Comparison of ENCODE assay signal across 1 cellular context in the genomic region with DNA sequence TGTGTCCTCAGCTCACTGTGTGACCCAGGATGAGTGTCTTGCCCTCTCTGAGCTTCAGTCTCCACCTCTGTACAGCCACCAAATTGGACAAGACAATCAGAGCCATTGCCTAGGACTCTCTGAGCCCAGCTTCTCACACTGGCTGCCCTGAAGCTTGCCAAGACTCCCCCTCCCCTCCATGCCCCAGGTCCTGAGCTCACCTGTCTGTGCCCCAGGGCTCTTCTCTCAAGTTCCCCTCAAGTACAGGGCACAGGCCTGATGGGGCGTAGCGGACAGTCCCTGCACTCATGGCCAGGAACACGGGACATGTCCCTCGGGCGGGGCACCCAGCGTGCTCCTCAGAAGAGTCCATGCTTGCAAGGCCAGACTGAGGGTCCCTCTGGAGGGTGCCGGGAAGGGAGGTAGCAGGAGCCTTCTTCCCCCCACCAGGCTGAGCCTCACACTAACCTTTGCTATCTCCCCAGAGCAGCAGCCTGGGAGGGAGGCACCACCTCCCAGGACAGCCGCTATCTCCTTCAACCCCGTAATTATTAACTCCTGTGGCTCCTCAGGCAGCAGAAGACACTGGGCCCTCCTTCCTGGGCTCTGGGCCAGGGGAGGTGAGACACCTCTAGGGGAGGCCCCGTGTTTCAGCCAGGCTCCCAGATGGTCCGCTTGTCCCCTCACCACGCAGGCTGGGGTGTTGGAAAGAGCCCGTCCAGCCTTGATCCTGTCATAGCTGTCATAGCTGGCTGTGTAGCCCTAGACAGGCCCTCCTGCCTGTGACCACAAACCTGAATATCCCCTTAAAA.
A peak's percentile ranks its signal among the peaks of the same experiment; 100 is the strongest.
TF ChIP-seq lines count a peak whose summit lies in the region.

No MANE protein-coding gene starts in this region.

TF ChIP-seq in K562, 482 proteins besides CTCF, POLR2A, EP300 and RAD21 (continued from another document and continues in another):
- TF ChIP-seq, protein P1, sequence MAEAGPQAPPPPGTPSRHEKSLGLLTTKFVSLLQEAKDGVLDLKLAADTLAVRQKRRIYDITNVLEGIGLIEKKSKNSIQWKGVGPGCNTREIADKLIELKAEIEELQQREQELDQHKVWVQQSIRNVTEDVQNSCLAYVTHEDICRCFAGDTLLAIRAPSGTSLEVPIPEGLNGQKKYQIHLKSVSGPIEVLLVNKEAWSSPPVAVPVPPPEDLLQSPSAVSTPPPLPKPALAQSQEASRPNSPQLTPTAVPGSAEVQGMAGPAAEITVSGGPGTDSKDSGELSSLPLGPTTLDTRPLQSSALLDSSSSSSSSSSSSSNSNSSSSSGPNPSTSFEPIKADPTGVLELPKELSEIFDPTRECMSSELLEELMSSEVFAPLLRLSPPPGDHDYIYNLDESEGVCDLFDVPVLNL (CRISPR knock-in tag; IDR thresholded peaks at IDR 0.05; ENCODE audit: low read depth) = no peak
- peak; percentile 47; the same call in 1 of the 2 replicates for TF ChIP-seq TARDBP (IDR thresholded peaks at IDR 0.05)
- TF ChIP-seq GTF2A2 (tag; IDR thresholded peaks at IDR 0.05) = no peak
- no peak for TF ChIP-seq SIN3B (IDR thresholded peaks at IDR 0.05; ENCODE audit: low read depth)
- peak; percentile 86 for TF ChIP-seq SMAD4 (CRISPR knock-in tag; conservative IDR thresholded peaks at IDR 0.05)
- TF ChIP-seq, protein P2, sequence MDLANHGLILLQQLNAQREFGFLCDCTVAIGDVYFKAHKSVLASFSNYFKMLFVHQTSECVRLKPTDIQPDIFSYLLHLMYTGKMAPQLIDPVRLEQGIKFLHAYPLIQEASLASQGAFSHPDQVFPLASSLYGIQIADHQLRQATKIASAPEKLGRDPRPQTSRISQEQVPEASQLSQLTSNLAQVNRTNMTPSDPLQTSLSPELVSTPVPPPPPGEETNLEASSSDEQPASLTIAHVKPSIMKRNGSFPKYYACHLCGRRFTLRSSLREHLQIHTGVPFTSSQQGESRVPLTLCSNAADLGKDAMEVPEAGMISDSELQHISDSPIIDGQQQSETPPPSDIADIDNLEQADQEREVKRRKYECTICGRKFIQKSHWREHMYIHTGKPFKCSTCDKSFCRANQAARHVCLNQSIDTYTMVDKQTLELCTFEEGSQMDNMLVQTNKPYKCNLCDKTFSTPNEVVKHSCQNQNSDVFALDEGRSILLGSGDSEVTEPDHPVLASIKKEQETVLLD (IDR thresholded peaks at IDR 0.05) = peak; percentile 65; the same call in 1 of the 2 replicates
- no peak for TF ChIP-seq HNRNPUL1 (IDR thresholded peaks at IDR 0.05; ENCODE audit: low read length)
- TF ChIP-seq BCL6 (CRISPR knock-in tag; IDR thresholded peaks at IDR 0.05) = no peak
- TF ChIP-seq CBFB (CRISPR knock-in tag; IDR thresholded peaks at IDR 0.05) = 0 out of 2 replicates have a peak, but pooled peaks have one; percentile 19
- TF ChIP-seq FUS (optimal IDR thresholded peaks at IDR 0.05; ENCODE audit: low read depth, low read length) = no peak
- no peak for TF ChIP-seq STAT5B (CRISPR knock-in tag; IDR thresholded peaks at IDR 0.05)
- no peak for TF ChIP-seq ZC3H11A (IDR thresholded peaks at IDR 0.05; ENCODE audit: low read depth, low read length)
- no peak for TF ChIP-seq BMI1 (IDR thresholded peaks at IDR 0.05; ENCODE audit: low read length)
- TF ChIP-seq CCAR2 (IDR thresholded peaks at IDR 0.05; ENCODE audit: low read depth, low read length) = no peak
- TF ChIP-seq NUFIP1 (IDR thresholded peaks at IDR 0.05; ENCODE audit: partially characterized antibody) = no peak
- peak; percentile 16; the same call in 1 of the 2 replicates for TF ChIP-seq ESRRA (IDR thresholded peaks at IDR 0.05; ENCODE audit: borderline replicate concordance, low read depth)
- TF ChIP-seq EP400 (IDR thresholded peaks at IDR 0.05) = peak; percentile 65; the same call in 1 of the 2 replicates
- TF ChIP-seq, protein P3, sequence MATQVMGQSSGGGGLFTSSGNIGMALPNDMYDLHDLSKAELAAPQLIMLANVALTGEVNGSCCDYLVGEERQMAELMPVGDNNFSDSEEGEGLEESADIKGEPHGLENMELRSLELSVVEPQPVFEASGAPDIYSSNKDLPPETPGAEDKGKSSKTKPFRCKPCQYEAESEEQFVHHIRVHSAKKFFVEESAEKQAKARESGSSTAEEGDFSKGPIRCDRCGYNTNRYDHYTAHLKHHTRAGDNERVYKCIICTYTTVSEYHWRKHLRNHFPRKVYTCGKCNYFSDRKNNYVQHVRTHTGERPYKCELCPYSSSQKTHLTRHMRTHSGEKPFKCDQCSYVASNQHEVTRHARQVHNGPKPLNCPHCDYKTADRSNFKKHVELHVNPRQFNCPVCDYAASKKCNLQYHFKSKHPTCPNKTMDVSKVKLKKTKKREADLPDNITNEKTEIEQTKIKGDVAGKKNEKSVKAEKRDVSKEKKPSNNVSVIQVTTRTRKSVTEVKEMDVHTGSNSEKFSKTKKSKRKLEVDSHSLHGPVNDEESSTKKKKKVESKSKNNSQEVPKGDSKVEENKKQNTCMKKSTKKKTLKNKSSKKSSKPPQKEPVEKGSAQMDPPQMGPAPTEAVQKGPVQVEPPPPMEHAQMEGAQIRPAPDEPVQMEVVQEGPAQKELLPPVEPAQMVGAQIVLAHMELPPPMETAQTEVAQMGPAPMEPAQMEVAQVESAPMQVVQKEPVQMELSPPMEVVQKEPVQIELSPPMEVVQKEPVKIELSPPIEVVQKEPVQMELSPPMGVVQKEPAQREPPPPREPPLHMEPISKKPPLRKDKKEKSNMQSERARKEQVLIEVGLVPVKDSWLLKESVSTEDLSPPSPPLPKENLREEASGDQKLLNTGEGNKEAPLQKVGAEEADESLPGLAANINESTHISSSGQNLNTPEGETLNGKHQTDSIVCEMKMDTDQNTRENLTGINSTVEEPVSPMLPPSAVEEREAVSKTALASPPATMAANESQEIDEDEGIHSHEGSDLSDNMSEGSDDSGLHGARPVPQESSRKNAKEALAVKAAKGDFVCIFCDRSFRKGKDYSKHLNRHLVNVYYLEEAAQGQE (CRISPR knock-in tag; IDR thresholded peaks at IDR 0.05; ENCODE audit: low read depth) = no peak
- TF ChIP-seq CHD1 (IDR thresholded peaks at IDR 0.05; ENCODE audit: low read length) = peak; percentile 50
- TF ChIP-seq HDAC2 (IDR thresholded peaks at IDR 0.05) = peak; percentile 88
- TF ChIP-seq FOXK2 (conservative IDR thresholded peaks at IDR 0.05 in 1 of 2, IDR thresholded peaks at IDR 0.05 in 1 of 2; ENCODE audit: low read depth in 2 of 2) = peak in 1 of 2 experiments; percentile 49; a peak in 1 of 4 replicates
- no peak for TF ChIP-seq KLF13 (tag; IDR thresholded peaks at IDR 0.05; ENCODE audit: borderline replicate concordance, low read depth)
- TF ChIP-seq ZFX (CRISPR knock-in tag; IDR thresholded peaks at IDR 0.05) = peak; percentile 32
- TF ChIP-seq MTA3 (IDR thresholded peaks at IDR 0.05; ENCODE audit: borderline replicate concordance) = 0 out of 2 replicates have a peak, but pooled peaks have one; percentile 66
- 0 out of 2 replicates have a peak, but pooled peaks have one; percentile 42 for TF ChIP-seq ZNF12 (CRISPR knock-in tag; IDR thresholded peaks at IDR 0.05)
- no peak for TF ChIP-seq ZNF444 (CRISPR knock-in tag; IDR thresholded peaks at IDR 0.05)
- no peak for TF ChIP-seq ERF (CRISPR knock-in tag; IDR thresholded peaks at IDR 0.05)
- TF ChIP-seq, protein P4, sequence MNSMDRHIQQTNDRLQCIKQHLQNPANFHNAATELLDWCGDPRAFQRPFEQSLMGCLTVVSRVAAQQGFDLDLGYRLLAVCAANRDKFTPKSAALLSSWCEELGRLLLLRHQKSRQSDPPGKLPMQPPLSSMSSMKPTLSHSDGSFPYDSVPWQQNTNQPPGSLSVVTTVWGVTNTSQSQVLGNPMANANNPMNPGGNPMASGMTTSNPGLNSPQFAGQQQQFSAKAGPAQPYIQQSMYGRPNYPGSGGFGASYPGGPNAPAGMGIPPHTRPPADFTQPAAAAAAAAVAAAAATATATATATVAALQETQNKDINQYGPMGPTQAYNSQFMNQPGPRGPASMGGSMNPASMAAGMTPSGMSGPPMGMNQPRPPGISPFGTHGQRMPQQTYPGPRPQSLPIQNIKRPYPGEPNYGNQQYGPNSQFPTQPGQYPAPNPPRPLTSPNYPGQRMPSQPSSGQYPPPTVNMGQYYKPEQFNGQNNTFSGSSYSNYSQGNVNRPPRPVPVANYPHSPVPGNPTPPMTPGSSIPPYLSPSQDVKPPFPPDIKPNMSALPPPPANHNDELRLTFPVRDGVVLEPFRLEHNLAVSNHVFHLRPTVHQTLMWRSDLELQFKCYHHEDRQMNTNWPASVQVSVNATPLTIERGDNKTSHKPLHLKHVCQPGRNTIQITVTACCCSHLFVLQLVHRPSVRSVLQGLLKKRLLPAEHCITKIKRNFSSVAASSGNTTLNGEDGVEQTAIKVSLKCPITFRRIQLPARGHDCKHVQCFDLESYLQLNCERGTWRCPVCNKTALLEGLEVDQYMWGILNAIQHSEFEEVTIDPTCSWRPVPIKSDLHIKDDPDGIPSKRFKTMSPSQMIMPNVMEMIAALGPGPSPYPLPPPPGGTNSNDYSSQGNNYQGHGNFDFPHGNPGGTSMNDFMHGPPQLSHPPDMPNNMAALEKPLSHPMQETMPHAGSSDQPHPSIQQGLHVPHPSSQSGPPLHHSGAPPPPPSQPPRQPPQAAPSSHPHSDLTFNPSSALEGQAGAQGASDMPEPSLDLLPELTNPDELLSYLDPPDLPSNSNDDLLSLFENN (IDR thresholded peaks at IDR 0.05; ENCODE audit: low read depth in 2 of 2, low read length in 2 of 2) = peak in 1 of 2 experiments; percentile 85; a peak in 1 of 4 replicates
- no peak for TF ChIP-seq ZKSCAN3 (CRISPR knock-in tag; IDR thresholded peaks at IDR 0.05)
- TF ChIP-seq, protein P5, sequence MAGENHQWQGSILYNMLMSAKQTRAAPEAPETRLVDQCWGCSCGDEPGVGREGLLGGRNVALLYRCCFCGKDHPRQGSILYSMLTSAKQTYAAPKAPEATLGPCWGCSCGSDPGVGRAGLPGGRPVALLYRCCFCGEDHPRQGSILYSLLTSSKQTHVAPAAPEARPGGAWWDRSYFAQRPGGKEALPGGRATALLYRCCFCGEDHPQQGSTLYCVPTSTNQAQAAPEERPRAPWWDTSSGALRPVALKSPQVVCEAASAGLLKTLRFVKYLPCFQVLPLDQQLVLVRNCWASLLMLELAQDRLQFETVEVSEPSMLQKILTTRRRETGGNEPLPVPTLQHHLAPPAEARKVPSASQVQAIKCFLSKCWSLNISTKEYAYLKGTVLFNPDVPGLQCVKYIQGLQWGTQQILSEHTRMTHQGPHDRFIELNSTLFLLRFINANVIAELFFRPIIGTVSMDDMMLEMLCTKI (IDR thresholded peaks at IDR 0.05; ENCODE audit: partially characterized antibody) = no peak
- TF ChIP-seq ZNF197 (CRISPR knock-in tag; IDR thresholded peaks at IDR 0.05; ENCODE audit: low read depth) = no peak
- TF ChIP-seq ZNF316 (IDR thresholded peaks at IDR 0.05) = no peak
- TF ChIP-seq, protein P6, sequence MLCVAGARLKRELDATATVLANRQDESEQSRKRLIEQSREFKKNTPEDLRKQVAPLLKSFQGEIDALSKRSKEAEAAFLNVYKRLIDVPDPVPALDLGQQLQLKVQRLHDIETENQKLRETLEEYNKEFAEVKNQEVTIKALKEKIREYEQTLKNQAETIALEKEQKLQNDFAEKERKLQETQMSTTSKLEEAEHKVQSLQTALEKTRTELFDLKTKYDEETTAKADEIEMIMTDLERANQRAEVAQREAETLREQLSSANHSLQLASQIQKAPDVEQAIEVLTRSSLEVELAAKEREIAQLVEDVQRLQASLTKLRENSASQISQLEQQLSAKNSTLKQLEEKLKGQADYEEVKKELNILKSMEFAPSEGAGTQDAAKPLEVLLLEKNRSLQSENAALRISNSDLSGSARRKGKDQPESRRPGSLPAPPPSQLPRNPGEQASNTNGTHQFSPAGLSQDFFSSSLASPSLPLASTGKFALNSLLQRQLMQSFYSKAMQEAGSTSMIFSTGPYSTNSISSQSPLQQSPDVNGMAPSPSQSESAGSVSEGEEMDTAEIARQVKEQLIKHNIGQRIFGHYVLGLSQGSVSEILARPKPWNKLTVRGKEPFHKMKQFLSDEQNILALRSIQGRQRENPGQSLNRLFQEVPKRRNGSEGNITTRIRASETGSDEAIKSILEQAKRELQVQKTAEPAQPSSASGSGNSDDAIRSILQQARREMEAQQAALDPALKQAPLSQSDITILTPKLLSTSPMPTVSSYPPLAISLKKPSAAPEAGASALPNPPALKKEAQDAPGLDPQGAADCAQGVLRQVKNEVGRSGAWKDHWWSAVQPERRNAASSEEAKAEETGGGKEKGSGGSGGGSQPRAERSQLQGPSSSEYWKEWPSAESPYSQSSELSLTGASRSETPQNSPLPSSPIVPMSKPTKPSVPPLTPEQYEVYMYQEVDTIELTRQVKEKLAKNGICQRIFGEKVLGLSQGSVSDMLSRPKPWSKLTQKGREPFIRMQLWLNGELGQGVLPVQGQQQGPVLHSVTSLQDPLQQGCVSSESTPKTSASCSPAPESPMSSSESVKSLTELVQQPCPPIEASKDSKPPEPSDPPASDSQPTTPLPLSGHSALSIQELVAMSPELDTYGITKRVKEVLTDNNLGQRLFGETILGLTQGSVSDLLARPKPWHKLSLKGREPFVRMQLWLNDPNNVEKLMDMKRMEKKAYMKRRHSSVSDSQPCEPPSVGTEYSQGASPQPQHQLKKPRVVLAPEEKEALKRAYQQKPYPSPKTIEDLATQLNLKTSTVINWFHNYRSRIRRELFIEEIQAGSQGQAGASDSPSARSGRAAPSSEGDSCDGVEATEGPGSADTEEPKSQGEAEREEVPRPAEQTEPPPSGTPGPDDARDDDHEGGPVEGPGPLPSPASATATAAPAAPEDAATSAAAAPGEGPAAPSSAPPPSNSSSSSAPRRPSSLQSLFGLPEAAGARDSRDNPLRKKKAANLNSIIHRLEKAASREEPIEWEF (CRISPR knock-in tag; IDR thresholded peaks at IDR 0.05) = no peak
- TF ChIP-seq, protein P7, sequence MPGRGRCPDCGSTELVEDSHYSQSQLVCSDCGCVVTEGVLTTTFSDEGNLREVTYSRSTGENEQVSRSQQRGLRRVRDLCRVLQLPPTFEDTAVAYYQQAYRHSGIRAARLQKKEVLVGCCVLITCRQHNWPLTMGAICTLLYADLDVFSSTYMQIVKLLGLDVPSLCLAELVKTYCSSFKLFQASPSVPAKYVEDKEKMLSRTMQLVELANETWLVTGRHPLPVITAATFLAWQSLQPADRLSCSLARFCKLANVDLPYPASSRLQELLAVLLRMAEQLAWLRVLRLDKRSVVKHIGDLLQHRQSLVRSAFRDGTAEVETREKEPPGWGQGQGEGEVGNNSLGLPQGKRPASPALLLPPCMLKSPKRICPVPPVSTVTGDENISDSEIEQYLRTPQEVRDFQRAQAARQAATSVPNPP (IDR thresholded peaks at IDR 0.05; ENCODE audit: borderline replicate concordance, insufficient read depth, insufficient read length) = no peak
- no peak for TF ChIP-seq FOXJ2 (tag; IDR thresholded peaks at IDR 0.05)
- TF ChIP-seq NRF1 (conservative IDR thresholded peaks at IDR 0.05 in 1 of 2, IDR thresholded peaks at IDR 0.05 in 1 of 2) = peak; percentile 27
- peak; percentile 87; the same call in 1 of the 2 replicates for TF ChIP-seq CC2D1A (IDR thresholded peaks at IDR 0.05)
- peak; percentile 65 for TF ChIP-seq CREM (IDR thresholded peaks at IDR 0.05; ENCODE audit: low read depth)
- TF ChIP-seq ZNF347 (CRISPR knock-in tag; IDR thresholded peaks at IDR 0.05; ENCODE audit: low read depth) = no peak
- no peak for TF ChIP-seq PURB (CRISPR knock-in tag; IDR thresholded peaks at IDR 0.05; ENCODE audit: low read depth)
- TF ChIP-seq EWSR1 (IDR thresholded peaks at IDR 0.05; ENCODE audit: borderline replicate concordance, low read depth, partially characterized antibody) = no peak
- peak; percentile 97 for TF ChIP-seq CBFA2T3 (IDR thresholded peaks at IDR 0.05)
- TF ChIP-seq, protein P8, sequence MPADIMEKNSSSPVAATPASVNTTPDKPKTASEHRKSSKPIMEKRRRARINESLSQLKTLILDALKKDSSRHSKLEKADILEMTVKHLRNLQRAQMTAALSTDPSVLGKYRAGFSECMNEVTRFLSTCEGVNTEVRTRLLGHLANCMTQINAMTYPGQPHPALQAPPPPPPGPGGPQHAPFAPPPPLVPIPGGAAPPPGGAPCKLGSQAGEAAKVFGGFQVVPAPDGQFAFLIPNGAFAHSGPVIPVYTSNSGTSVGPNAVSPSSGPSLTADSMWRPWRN (IDR thresholded peaks at IDR 0.05; ENCODE audit: low read depth) = 0 out of 2 replicates have a peak, but pooled peaks have one; percentile 21
- no peak for TF ChIP-seq POLR3G (IDR thresholded peaks at IDR 0.05; ENCODE audit: extremely low read depth, insufficient read length, insufficient replicate concordance)
- TF ChIP-seq ZNF133 (CRISPR knock-in tag; IDR thresholded peaks at IDR 0.05) = no peak
